ENCODE assay signal across 21 cellular contexts in the genomic region with DNA sequence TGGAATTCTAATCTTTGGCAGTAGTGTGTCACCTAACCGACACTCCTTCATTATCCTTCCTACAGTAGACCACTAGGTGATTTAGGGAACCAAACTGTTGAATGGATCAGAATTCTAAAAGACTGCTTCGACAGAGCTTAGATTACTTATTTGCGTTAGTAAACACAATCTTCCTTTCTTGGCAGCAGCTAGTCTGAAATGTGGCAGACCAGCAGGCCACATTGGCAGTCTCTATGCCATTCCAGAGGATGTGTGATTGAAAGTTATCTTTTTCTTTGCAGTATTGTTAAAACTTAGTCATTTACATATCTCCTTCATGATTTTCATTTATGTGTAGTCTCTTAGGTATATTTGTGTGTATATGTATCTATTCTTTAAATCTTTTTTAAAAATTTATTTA. TPM values are rescaled to one million over a fixed set of nuclear protein-coding genes. Genes with fewer than 3 reads are reported as not detected.
DNase-seq lines count a peak whose midpoint lies in the region; ATAC-seq, FAIRE-seq and TF ChIP-seq lines count a peak whose summit lies in the region.
"Had no signal": no experiment of that assay in that cellular context is flagged by ENCODE, and none has a peak within 500 bp of the region (broad histone marks: within the 10 kb centered on the region; RNA-seq: fewer than 3 reads in every experiment).

No MANE protein-coding gene starts in this region.

- DNase-seq in heart left ventricle = no peak
- no peak for DNase-seq in left cardiac atrium
- DNase-seq in T-helper 17 cell = no peak
- DNase-seq in keratinocyte (ENCODE audit: low read depth, low spot score) = no peak
- no peak for DNase-seq in left colon
- DNase-seq in uterus = no peak
- no peak for DNase-seq in spleen
- DNase-seq in SJCRH30 = no peak
- DNase-seq: activated CD4-positive, alpha-beta T cell treated with anti-CD3 and anti-CD28 coated beads, Interleukin-2, amount 50 U/mL, for 4 hours; anterior cingulate cortex; Caco-2; NCI-H187; NCI-H524 treated with DMSO at 0.1 percent for 48 hours; SK-N-SH had no signal

- H3K36me3 ChIP-seq in heart left ventricle (peaks cover 0 to 4% (median 0%) of the 10 kb centered on the region in 9 donors), keratinocyte (ENCODE audit: control insufficient read depth in 2 of 2, extremely low read depth in 1 of 2, insufficient read depth in 2 of 2, low read length in 2 of 2) (no peaks in the 10 kb centered on the region), uterus (no peaks in the 10 kb centered on the region), spleen (no peaks in the 10 kb centered on the region), SJCRH30 (no peaks in the 10 kb centered on the region)
- H3K36me3 ChIP-seq: gastroesophageal sphincter, HAP-1, vagina had no signal

- H3K9me3 ChIP-seq in heart left ventricle (no peaks in the 10 kb centered on the region), T-helper 17 cell (ENCODE audit: control insufficient read depth, low read length, poor library complexity, severe bottlenecking) (no peaks in the 10 kb centered on the region), keratinocyte (ENCODE audit: control insufficient read depth, low read depth, low read length) (no peaks in the 10 kb centered on the region), uterus (no peaks in the 10 kb centered on the region), spleen (no peaks in the 10 kb centered on the region), SJCRH30 (replicated peaks) (no peaks in the 10 kb centered on the region)
- H3K9me3 ChIP-seq: Caco-2, gastroesophageal sphincter, HAP-1, SK-N-SH, vagina had no signal

- H3K27me3 Mint-ChIP-seq in T-helper 17 cell = no peaks in the 10 kb centered on the region
- H3K27me3 Mint-ChIP-seq: stimulated activated naive CD8-positive, alpha-beta T cell treated with anti-CD3 and anti-CD28 coated beads, Interleukin-15, Interleukin-2, amounts not matched to agents 100 ng/mL and 50 ng/mL, for 24 hours had no signal

- H3K4me3 ChIP-seq in heart left ventricle (no peak overlapping the region), keratinocyte (ENCODE audit: control insufficient read depth in 2 of 3, extremely low read depth in 1 of 3, insufficient read depth in 2 of 3, low read depth in 1 of 3, low read length in 3 of 3) (no peak overlapping the region), uterus (no peak overlapping the region), spleen (no peak overlapping the region), SJCRH30 (no peak overlapping the region)
- H3K4me3 ChIP-seq: gastroesophageal sphincter, HAP-1, lung, vagina had no signal

- H3K4me2 ChIP-seq in keratinocyte (ENCODE audit: control insufficient read depth, extremely low read depth, insufficient read depth, low read depth, low read length) = no peak overlapping the region
- H3K4me2 ChIP-seq: SK-N-SH had no signal

- FAIRE-seq in keratinocyte (lab: Jason Lieb, UNC) = peak; percentile 64
- FAIRE-seq: endothelial cell of umbilical vein, TTC549 had no signal

- H3K36me3 Mint-ChIP-seq in T-helper 17 cell (ENCODE audit: low read depth) = peaks cover 10% of the 10 kb centered on the region

- intact Hi-C loops in heart left ventricle (cut with DNase I) = no loop called here
- intact Hi-C loops in left cardiac atrium (cut with DNase I) = no loop called here
- intact Hi-C loops in left colon (cut with DNase I, micrococcal nuclease) = no loop called here
- intact Hi-C loops in uterus (cut with DNase I; ENCODE audit: low total_unique reads) = no loop called here
- intact Hi-C loops in spleen (cut with DNase I; ENCODE audit: low total_unique reads) = no loop called here

- ATAC-seq in heart left ventricle (peak; percentile 22 to 42 (median 32)), left cardiac atrium (no peak), T-helper 17 cell (no peak), left colon (no peak)
- ATAC-seq: gastroesophageal sphincter had no signal

- no peak overlapping the region for H2AFZ ChIP-seq in keratinocyte (ENCODE audit: control insufficient read depth, low read length)

- H3K9ac ChIP-seq in keratinocyte (ENCODE audit: control insufficient read depth, extremely low read depth, insufficient read depth, low read length) = no peak overlapping the region
- H3K9ac ChIP-seq: SK-N-SH had no signal

- TF ChIP-seq CTCF in heart left ventricle (IDR thresholded peaks at IDR 0.05) = no peak
- no peak for TF ChIP-seq CTCF in keratinocyte (optimal IDR thresholded peaks at IDR 0.05 in 1 of 3, IDR thresholded peaks at IDR 0.05 in 1 of 3, conservative IDR thresholded peaks at IDR 0.05 in 1 of 3; ENCODE audit: extremely low read depth in 1 of 3, insufficient read depth in 2 of 3, low read length in 3 of 3)
- no peak for TF ChIP-seq CTCF in uterus (IDR thresholded peaks at IDR 0.05)
- TF ChIP-seq CTCF in spleen (IDR thresholded peaks at IDR 0.05 in 8 of 11, conservative IDR thresholded peaks at IDR 0.05 in 3 of 11) = no peak

- peak overlapping the region in 11 of 12 donors; percentile 9 to 72 (median 56) for H3K27ac ChIP-seq in heart left ventricle
- H3K27ac ChIP-seq in keratinocyte (ENCODE audit: control insufficient read depth, insufficient read depth, low read length) = no peak overlapping the region
- H3K27ac ChIP-seq in uterus = peak overlapping the region in 1 of 2 donors; percentile 49
- H3K27ac ChIP-seq in spleen = peak overlapping the region in 3 of 8 donors; percentile 14 to 47 (median 26)
- H3K27ac ChIP-seq in SJCRH30 = no peak overlapping the region
- H3K27ac ChIP-seq: vagina had no signal

- no peaks in the 10 kb centered on the region for H3K9me1 ChIP-seq in keratinocyte (ENCODE audit: control insufficient read depth, extremely low read depth, insufficient read depth, low read length)

- H4K20me1 ChIP-seq in keratinocyte (ENCODE audit: control insufficient read depth, extremely low read depth, insufficient read depth, low read length) = no peaks in the 10 kb centered on the region

- peaks cover 89% of the 10 kb centered on the region for H3K79me2 ChIP-seq in keratinocyte (ENCODE audit: control insufficient read depth, insufficient read depth, low read length)

- TF ChIP-seq POLR2A in heart left ventricle (IDR thresholded peaks at IDR 0.05) (no peak), uterus (IDR thresholded peaks at IDR 0.05) (no peak), spleen (IDR thresholded peaks at IDR 0.05) (no peak)

- H3K4me1 ChIP-seq in heart left ventricle = peaks cover 2 to 99% (median 84%) of the 10 kb centered on the region in 12 donors
- peaks cover 14% of the 10 kb centered on the region for H3K4me1 ChIP-seq in keratinocyte (ENCODE audit: control insufficient read depth, extremely low read depth, insufficient read depth, low read length)
- peaks cover 8 to 12% of the 10 kb centered on the region in 2 donors for H3K4me1 ChIP-seq in uterus
- peaks cover 58 to 100% (median 94%) of the 10 kb centered on the region in 6 donors for H3K4me1 ChIP-seq in spleen
- no peaks in the 10 kb centered on the region for H3K4me1 ChIP-seq in SJCRH30
- H3K4me1 ChIP-seq: Caco-2, HAP-1 had no signal

- no peaks in the 10 kb centered on the region for H3K27me3 ChIP-seq in heart left ventricle
- no peaks in the 10 kb centered on the region for H3K27me3 ChIP-seq in keratinocyte (ENCODE audit: control insufficient read depth, extremely low read depth, insufficient read depth, low read length)
- no peaks in the 10 kb centered on the region for H3K27me3 ChIP-seq in uterus
- no peaks in the 10 kb centered on the region for H3K27me3 ChIP-seq in spleen (replicated peaks in 1 of 7)
- no peaks in the 10 kb centered on the region for H3K27me3 ChIP-seq in SJCRH30
- H3K27me3 ChIP-seq: gastroesophageal sphincter, vagina had no signal

- H3K4me3 Mint-ChIP-seq in T-helper 17 cell = peak overlapping the region; percentile 45

- H3K27ac Mint-ChIP-seq in T-helper 17 cell = peak overlapping the region; percentile 92

- peaks cover 59% of the 10 kb centered on the region for H3K4me1 Mint-ChIP-seq in T-helper 17 cell

- dilution Hi-C loops in keratinocyte (cut with MboI; ENCODE audit: extremely low pct_ligation_motif_present, low sequenced_read_pairs) = no loop called here

- 48 to 56% (median 51%) methylated on average over 3 of the region's 3 CpGs for WGBS in heart left ventricle, 4 donors
- 64 to 80% (median 73%) methylated on average over 3 of the region's 3 CpGs for WGBS in spleen, 5 donors

RNA-seq across cellular contexts. Expression of a gene that starts 23.6 kb away (rescaled TPM):
- total RNA-seq in heart left ventricle (100 to 1,000 TPM; 156 to 416 (median 193) TPM), left cardiac atrium (100 to 1,000 TPM; 141 to 154 TPM), T-helper 17 cell (100 to 1,000 TPM; 641 to 725 TPM), left colon (100 to 1,000 TPM; 154 to 183 TPM), uterus (100 to 1,000 TPM; 219 to 470 (median 243) TPM), spleen (100 to 1,000 TPM; 288 to 491 (median 355) TPM)
- polyA plus RNA-seq in heart left ventricle (10 to 100 TPM; 46.8 to 64.7 TPM), keratinocyte (56.4 to 71.2 TPM (median 58.3 TPM) in 3 replicates), spleen (10 to 100 TPM; 64.7 to 66.3 (median 64.7) TPM)
- 46.2 TPM for polyA plus RNA-seq in keratinocyte (2011; ENCODE audit: low read depth)
- 49.0 and 54.8 TPM in 2 replicates for polyA plus RNA-seq in keratinocyte (2011; cell fraction: cytosol; rRNA removed)
- polyA plus RNA-seq in keratinocyte (2011; cell fraction: nucleus; rRNA removed) = 76.5 and 82.3 TPM in 2 replicates
- 26.3 and 45.5 TPM in 2 replicates for polyA plus RNA-seq in keratinocyte (2012; ENCODE audit: low replicate concordance)
- 98.5 to 233 TPM (median 221 TPM) in 3 replicates for polyA minus RNA-seq in keratinocyte
- polyA minus RNA-seq in keratinocyte (2011; cell fraction: cytosol; rRNA and poly(A)+ RNA removed) = 130 TPM
- polyA minus RNA-seq in keratinocyte (2011; cell fraction: nucleus; rRNA and poly(A)+ RNA removed) = 153 and 237 TPM in 2 replicates
- total RNA-seq in SJCRH30 (2014; rRNA removed; shearing (Covaris generic)) = 72.3 and 90.5 TPM in 2 replicates

Comparison
In these comparisons a context has a peak if more than half of its experiments do, and no peak if none do; other contexts are left out.
1. ATAC-seq: peak in heart left ventricle (4 of 4); none in left cardiac atrium (0 of 2), T-helper 17 cell (single experiment) and left colon (single experiment).
2. H3K27ac ChIP-seq: peak in heart left ventricle (11 of 12); none in keratinocyte (single experiment) and SJCRH30 (single experiment).